Comparison of ENCODE assay signal across 12 cellular contexts in genomic region chr5:127088226-127088625, GRCh38. TPM values are rescaled to one million over a fixed set of nuclear protein-coding genes. Genes with fewer than 3 reads are reported as not detected.
DNase-seq lines count a peak whose midpoint lies in the region; ATAC-seq, FAIRE-seq and TF ChIP-seq lines count a peak whose summit lies in the region.
"Had no signal": no experiment of that assay in that cellular context is flagged by ENCODE, and none has a peak within 500 bp of the region (broad histone marks: within the 10 kb centered on the region; RNA-seq: fewer than 3 reads in every experiment).

No MANE protein-coding gene starts in this region.

- no peak overlapping the region for H3K4ac ChIP-seq in mesendoderm (ENCODE audit: low read depth, low read length)

- no peak overlapping the region for H2BK15ac ChIP-seq in mesendoderm (replicated peaks; ENCODE audit: low read depth)

- peak; percentile 89 for FAIRE-seq in HTR-8/SVneo (lab: Jason Lieb, UNC)
- no peak for FAIRE-seq in frontal cortex (lab: Jason Lieb, UNC)
- FAIRE-seq: D721Med had no signal

- TF ChIP-seq CTCF in AG10803 (conservative IDR thresholded peaks at IDR 0.05; ENCODE audit: low read length) (no peak), left lung (IDR thresholded peaks at IDR 0.05) (no peak)

- DNase-seq in AG10803 (ENCODE audit: low read depth) = peak; percentile 97
- peak; percentile 83 for DNase-seq in HTR-8/SVneo (ENCODE audit: insufficient read length, low spot score)
- peak; percentile 69 for DNase-seq in astrocyte of the hippocampus (ENCODE audit: low read depth, low spot score)
- peak in 1 of 2 donors; percentile 39 for DNase-seq in left lung
- no peak for DNase-seq in activated CD4-positive, alpha-beta T cell treated with anti-CD3 and anti-CD28 coated beads for 48 hours
- no peak for DNase-seq in frontal cortex (ENCODE audit: low spot score in 2 of 2)
- no peak for DNase-seq in mesendoderm
- no peak for DNase-seq in activated CD4-positive, alpha-beta T cell treated with anti-CD3 and anti-CD28 coated beads, Interleukin-2, amount 50 U/mL, for 4 hours
- DNase-seq: activated CD4-positive, alpha-beta T cell treated with anti-CD3 and anti-CD28 coated beads, Interleukin-2, amount 50 U/mL, for 48 hours; NCI-H1694 had no signal

- no peak overlapping the region for H3K4me2 ChIP-seq in mesendoderm (ENCODE audit: low read length)

- peak; percentile 85 for ATAC-seq in left lung

- H4K5ac ChIP-seq in mesendoderm (ENCODE audit: low read length) = no peak overlapping the region

- H3K27me3 ChIP-seq in left lung (no peaks in the 10 kb centered on the region), mesendoderm (ENCODE audit: insufficient read depth, low read length, poor library complexity) (no peaks in the 10 kb centered on the region)
- H3K27me3 ChIP-seq: ascending aorta had no signal

- H3K23ac ChIP-seq in mesendoderm (ENCODE audit: low read length) = no peak overlapping the region

- H3K9me3 ChIP-seq in left lung = no peaks in the 10 kb centered on the region
- H3K9me3 ChIP-seq: ascending aorta had no signal

- H3K4me1 ChIP-seq in left lung (no peaks in the 10 kb centered on the region), mesendoderm (ENCODE audit: control insufficient read depth, low read depth, low read length) (no peaks in the 10 kb centered on the region)
- H3K4me1 ChIP-seq: ascending aorta had no signal

- H3K18ac ChIP-seq in mesendoderm (ENCODE audit: low read length) = no peak overlapping the region

- no CpG with 5 or more reads among the region's 1 CpG for WGBS in mesendoderm (ENCODE audit: extremely low coverage, insufficient coverage, low lambda C conversion rate)

- intact Hi-C loops in left lung (cut with DNase I) = no loop called here

- no peaks in the 10 kb centered on the region for H3K79me1 ChIP-seq in mesendoderm (ENCODE audit: low read length)

- H3K36me3 ChIP-seq in left lung (no peaks in the 10 kb centered on the region), mesendoderm (ENCODE audit: control insufficient read depth, insufficient read depth, low read length) (no peaks in the 10 kb centered on the region)
- H3K36me3 ChIP-seq: ascending aorta had no signal

- H2BK120ac ChIP-seq in mesendoderm (ENCODE audit: low read depth, low read length) = no peak overlapping the region

- no peak overlapping the region for H2BK5ac ChIP-seq in mesendoderm (ENCODE audit: low read length)

- no peak overlapping the region for H2AK5ac ChIP-seq in mesendoderm (ENCODE audit: low read length)

- H3K79me2 ChIP-seq in mesendoderm (ENCODE audit: control insufficient read depth, insufficient read depth, low read length) = no peaks in the 10 kb centered on the region

- H3K4me3 ChIP-seq in AG10803 (ENCODE audit: low read length) = no peak overlapping the region
- H3K4me3 ChIP-seq in left lung = no peak overlapping the region
- no peak overlapping the region for H3K4me3 ChIP-seq in mesendoderm (ENCODE audit: low read length)
- H3K4me3 ChIP-seq: ascending aorta had no signal

- no peak overlapping the region for H4K8ac ChIP-seq in mesendoderm (ENCODE audit: low read depth, low read length)

- no peak overlapping the region for H3K56ac ChIP-seq in mesendoderm (ENCODE audit: low read length)

- no peak overlapping the region for H3K9ac ChIP-seq in mesendoderm (ENCODE audit: low read length)

- H3K27ac ChIP-seq in left lung = no peak overlapping the region
- no peak overlapping the region for H3K27ac ChIP-seq in mesendoderm (ENCODE audit: low read depth, low read length)
- H3K27ac ChIP-seq: ascending aorta had no signal

RNA-seq across cellular contexts. Expression of gene C5orf63, which starts 14.9 kb away (rescaled TPM):
- total RNA-seq in left lung = 1 to 10 TPM; 7.4 to 8.4 TPM
- 7.7 TPM for total RNA-seq in frontal cortex
- polyA plus RNA-seq in mesendoderm (2013, experiment 1 of 2) = 0.72 TPM
- polyA plus RNA-seq in mesendoderm (2013, experiment 2 of 2) = 0.49 TPM
- total RNA-seq: ascending aorta had no signal

RNA-seq across cellular contexts. Expression of gene MARCHF3, which starts 57.9 kb away (rescaled TPM):
- total RNA-seq in left lung (1 to 10 TPM; 3.4 to 8.7 TPM), frontal cortex (28.1 TPM)
- 5.2 TPM for polyA plus RNA-seq in mesendoderm (2013, experiment 1 of 2)
- polyA plus RNA-seq in mesendoderm (2013, experiment 2 of 2) = 4.5 TPM

Comparison
In these comparisons a context has a peak if more than half of its experiments do, and no peak if none do; other contexts are left out.
1. DNase-seq: peak in AG10803 (single experiment), HTR-8/SVneo (single experiment) and astrocyte of the hippocampus (single experiment); none in activated CD4-positive, alpha-beta T cell treated with anti-CD3 and anti-CD28 coated beads for 48 hours (single experiment), frontal cortex (0 of 2), mesendoderm (single experiment) and activated CD4-positive, alpha-beta T cell treated with anti-CD3 and anti-CD28 coated beads, Interleukin-2, amount 50 U/mL, for 4 hours (0 of 2).